In the genomic region with DNA sequence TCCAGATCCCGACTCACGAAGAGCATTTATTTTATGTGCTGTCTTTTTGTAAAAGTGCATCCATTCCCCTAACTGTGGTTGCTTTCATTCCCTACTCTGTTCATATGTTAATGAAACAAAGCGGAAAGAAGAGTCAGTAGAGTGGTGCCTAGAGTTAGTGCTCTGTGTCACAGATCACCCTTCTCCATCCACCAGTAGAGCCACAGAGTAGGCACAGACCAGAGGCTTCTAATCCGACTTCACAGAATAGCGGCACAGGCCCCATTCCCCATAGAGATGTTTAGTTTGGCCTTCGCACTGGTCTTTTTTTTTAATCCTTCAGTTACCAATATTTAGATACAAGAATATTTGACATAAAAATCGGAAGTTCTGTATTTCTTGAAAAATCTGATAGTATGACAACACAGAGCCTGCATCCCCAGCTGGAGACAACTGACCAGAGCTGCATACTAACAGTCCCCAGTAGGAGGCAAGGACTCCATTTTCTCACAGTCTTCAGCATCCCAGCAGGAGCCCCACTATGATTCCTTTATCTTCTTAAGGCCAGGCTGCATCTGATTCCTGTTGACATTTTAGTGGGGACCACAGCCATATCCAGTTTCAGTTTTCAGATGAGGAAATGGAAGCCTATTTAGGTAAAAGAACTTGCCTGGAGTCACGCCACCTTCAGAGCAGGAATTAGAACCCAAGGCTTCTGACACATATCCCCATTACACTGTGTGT, we compare ENCODE assay signal across 1 cellular context.
TF ChIP-seq lines count a peak whose summit lies in the region.

No MANE protein-coding gene starts in this region.

TF ChIP-seq in WTC11, 78 proteins besides CTCF, POLR2A, EP300 and RAD21 (continued from another document):
- TF ChIP-seq, protein P1, sequence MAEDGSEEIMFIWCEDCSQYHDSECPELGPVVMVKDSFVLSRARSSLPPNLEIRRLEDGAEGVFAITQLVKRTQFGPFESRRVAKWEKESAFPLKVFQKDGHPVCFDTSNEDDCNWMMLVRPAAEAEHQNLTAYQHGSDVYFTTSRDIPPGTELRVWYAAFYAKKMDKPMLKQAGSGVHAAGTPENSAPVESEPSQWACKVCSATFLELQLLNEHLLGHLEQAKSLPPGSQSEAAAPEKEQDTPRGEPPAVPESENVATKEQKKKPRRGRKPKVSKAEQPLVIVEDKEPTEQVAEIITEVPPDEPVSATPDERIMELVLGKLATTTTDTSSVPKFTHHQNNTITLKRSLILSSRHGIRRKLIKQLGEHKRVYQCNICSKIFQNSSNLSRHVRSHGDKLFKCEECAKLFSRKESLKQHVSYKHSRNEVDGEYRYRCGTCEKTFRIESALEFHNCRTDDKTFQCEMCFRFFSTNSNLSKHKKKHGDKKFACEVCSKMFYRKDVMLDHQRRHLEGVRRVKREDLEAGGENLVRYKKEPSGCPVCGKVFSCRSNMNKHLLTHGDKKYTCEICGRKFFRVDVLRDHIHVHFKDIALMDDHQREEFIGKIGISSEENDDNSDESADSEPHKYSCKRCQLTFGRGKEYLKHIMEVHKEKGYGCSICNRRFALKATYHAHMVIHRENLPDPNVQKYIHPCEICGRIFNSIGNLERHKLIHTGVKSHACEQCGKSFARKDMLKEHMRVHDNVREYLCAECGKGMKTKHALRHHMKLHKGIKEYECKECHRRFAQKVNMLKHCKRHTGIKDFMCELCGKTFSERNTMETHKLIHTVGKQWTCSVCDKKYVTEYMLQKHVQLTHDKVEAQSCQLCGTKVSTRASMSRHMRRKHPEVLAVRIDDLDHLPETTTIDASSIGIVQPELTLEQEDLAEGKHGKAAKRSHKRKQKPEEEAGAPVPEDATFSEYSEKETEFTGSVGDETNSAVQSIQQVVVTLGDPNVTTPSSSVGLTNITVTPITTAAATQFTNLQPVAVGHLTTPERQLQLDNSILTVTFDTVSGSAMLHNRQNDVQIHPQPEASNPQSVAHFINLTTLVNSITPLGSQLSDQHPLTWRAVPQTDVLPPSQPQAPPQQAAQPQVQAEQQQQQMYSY (CRISPR knock-in tag; IDR thresholded peaks at IDR 0.05), result no peak
